In the genomic region with DNA sequence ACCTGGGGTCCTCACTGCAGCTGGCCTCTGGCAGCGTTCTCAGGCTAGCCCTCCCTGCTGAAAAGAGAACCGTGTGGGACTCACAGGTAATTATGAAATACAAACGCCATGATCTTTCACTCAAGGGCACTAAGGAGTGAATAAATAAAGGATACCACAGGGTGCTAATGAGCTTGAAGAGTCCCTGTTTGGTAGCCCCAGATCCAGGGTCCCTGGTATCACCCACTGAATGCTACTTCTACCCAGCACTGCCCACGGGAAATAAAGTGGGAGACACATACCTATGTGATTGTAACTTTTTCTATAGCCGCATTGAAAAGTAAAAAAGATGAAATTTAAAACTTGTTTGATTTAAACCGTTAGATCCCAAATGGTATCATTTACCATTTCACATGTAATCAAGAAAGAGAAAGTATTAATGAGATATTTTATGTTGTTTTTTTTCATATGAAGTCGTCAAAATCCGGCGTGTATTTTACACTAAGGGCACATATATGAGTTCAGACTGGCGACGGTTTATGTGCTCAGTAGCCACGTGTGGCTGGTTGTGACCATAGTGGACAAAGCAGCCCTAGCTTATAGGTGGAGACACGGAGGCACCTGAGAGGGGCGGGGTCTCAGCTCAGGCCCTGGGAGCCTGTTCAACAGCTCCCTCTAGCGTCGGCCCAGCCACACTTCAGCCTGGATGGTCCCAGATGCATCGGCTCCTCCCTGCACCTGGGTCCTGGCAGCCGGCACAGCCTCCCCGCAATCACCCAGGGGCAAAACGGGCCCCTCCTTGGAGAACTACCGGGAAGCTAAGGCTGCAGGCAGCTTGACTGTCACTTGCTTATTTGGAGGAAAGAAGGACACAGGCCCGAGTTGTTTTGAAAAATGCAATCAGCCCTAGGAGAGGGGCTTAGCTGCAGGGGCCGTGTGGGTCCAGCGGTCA, we compare ENCODE assay signal across 8 cellular contexts. TPM values are rescaled to one million over a fixed set of nuclear protein-coding genes. Genes with fewer than 3 reads are reported as not detected.
DNase-seq lines count a peak whose midpoint lies in the region; ATAC-seq and TF ChIP-seq lines count a peak whose summit lies in the region.

No MANE protein-coding gene starts in this region.

- POLR2A ChIA-PET in T-cell (lab: Charles Lee): interaction anchor here (0.5 to 1.6 kb wide), 9 partner anchors 38 to 406 kb away, joined by 3 to 7 read pairs (median 3); a partner anchor contains a TSS

- H3K9me3 Mint-ChIP-seq in T-cell: no peaks in the 10 kb centered on the region

- WGBS in adrenal gland, 4 donors: 18 to 24% (median 23%) methylated on average over 16 to 24 of the region's 24 CpGs

- DNase-seq in NCI-H1417 treated with DMSO at 0.1 percent for 48 hours (lab: John Stamatoyannopoulos, UW) (peak; percentile 76), T-cell (peak; percentile 57 to 85 (median 76)), adrenal gland (peak; percentile 78 to 90 (median 87)), left ventricle myocardium superior (peak; percentile 83), retinal pigment epithelial cell (ENCODE audit: low read depth) (peak; percentile 66)

- peaks cover 42 to 47% (median 42%) of the 10 kb centered on the region in 3 donors for H3K4me1 Mint-ChIP-seq in T-cell

- peak overlapping the region; percentile 55 to 68 (median 65) for H3K4me3 Mint-ChIP-seq in T-cell

- CTCF ChIA-PET in T-cell (lab: Charles Lee): interaction anchor here (0.6 to 3.4 kb wide), 60 partner anchors 8 to 342 kb away, joined by 3 to 65 read pairs (median 5); a partner anchor contains a TSS

- TF ChIP-seq CTCF in GM12874 (IDR thresholded peaks at IDR 0.05; ENCODE audit: insufficient read depth, low read depth, low read length) (peak; percentile 97), adrenal gland (IDR thresholded peaks at IDR 0.05) (peak; percentile 93 to 97 (median 96)), retinal pigment epithelial cell (conservative IDR thresholded peaks at IDR 0.05; ENCODE audit: low read depth, low read length) (peak; percentile 96)

- H3K36me3 ChIP-seq in adrenal gland (replicated peaks in 1 of 2): no peaks in the 10 kb centered on the region

- peaks cover 12% of the 10 kb centered on the region for H3K36me3 Mint-ChIP-seq in T-cell

- no peaks in the 10 kb centered on the region for H3K27me3 Mint-ChIP-seq in T-cell

- H3K9me3 ChIP-seq in adrenal gland (replicated peaks in 1 of 3): no peaks in the 10 kb centered on the region

- H3K27ac Mint-ChIP-seq in T-cell: peak overlapping the region; percentile 90 to 93

- H3K4me3 ChIP-seq in adrenal gland: no peak overlapping the region
- H3K4me3 ChIP-seq in retinal pigment epithelial cell (ENCODE audit: low read length): no peak overlapping the region

- peaks cover 37 to 49% of the 10 kb centered on the region in 2 donors for H3K4me1 ChIP-seq in adrenal gland (replicated peaks in 1 of 2)

- H3K27me3 ChIP-seq in adrenal gland: no peaks in the 10 kb centered on the region

- intact Hi-C loops in adrenal gland (cut with DNase I) (no loop called here), left ventricle myocardium superior (cut with micrococcal nuclease) (loop anchor here (5.0 to 10.0 kb wide), 2 partner anchors 84 to 262 kb away; no protein-coding TSS in a partner anchor)

- H3K27ac ChIP-seq in adrenal gland: peak overlapping the region; percentile 30 to 86 (median 66)

- peak; percentile 50 for ATAC-seq in HG02763 (IDR thresholded peaks at IDR 0.05; ENCODE audit: unreplicated experiment)
- ATAC-seq in T-cell (replicated peaks in 1 of 4): peak; percentile 73 to 87 (median 82)
- peak; percentile 65 for ATAC-seq in left ventricle myocardium superior
- no peak for ATAC-seq in GM18870 (IDR thresholded peaks at IDR 0.05; ENCODE audit: unreplicated experiment)

- TF ChIP-seq POLR2A in adrenal gland (IDR thresholded peaks at IDR 0.05): no peak

RNA-seq across cellular contexts. Expression of a gene that starts 39.2 kb away (rescaled TPM):
- total RNA-seq in T-cell (100 to 1,000 TPM in 1 of 5 donors, 10 to 100 TPM in 4; 40.6 to 102 (median 53.3) TPM), adrenal gland (10 to 100 TPM; 11.0 to 74.0 (median 23.1) TPM), left ventricle myocardium superior (26.4 TPM)
- 100 to 1,000 TPM in 1 of 3 donors, 10 to 100 TPM in 1, 1 to 10 TPM in 1; 6.4 to 204 (median 10.2) TPM for polyA plus RNA-seq in adrenal gland
